In genomic region chr7:27254625-27255024, GRCh38 we compare ENCODE assay signal across 18 cellular contexts. TPM values are rescaled to one million over a fixed set of nuclear protein-coding genes. Genes with fewer than 3 reads are reported as not detected.
"Had no signal": no experiment of that assay in that cellular context is flagged by ENCODE, and none has a peak within 500 bp of the region (broad histone marks: within the 10 kb centered on the region; RNA-seq: fewer than 3 reads in every experiment).

No MANE protein-coding gene starts in this region.

- H3K4me3 Mint-ChIP-seq: activated naive CD8-positive, alpha-beta T cell treated with anti-CD3 and anti-CD28 coated beads for 36 hours; endodermal cell; natural killer cell treated with Interleukin-12 subunit alpha and Interleukin-12 subunit beta and Interleukin-15 and Interleukin-18, amount 100 ng/mL, for 72 hours had no signal

- ATAC-seq: natural killer cell treated with Interleukin-12 subunit alpha and Interleukin-12 subunit beta and Interleukin-15 and Interleukin-18, amount 100 ng/mL, for 72 hours; right lobe of liver had no signal

- H3K27ac Mint-ChIP-seq: activated naive CD8-positive, alpha-beta T cell treated with anti-CD3 and anti-CD28 coated beads for 36 hours; endodermal cell; natural killer cell treated with Interleukin-12 subunit alpha and Interleukin-12 subunit beta and Interleukin-15 and Interleukin-18, amount 100 ng/mL, for 72 hours; progenitor cell of endocrine pancreas had no signal

- DNase-seq: activated CD4-positive, alpha-beta T cell treated with anti-CD3 and anti-CD28 coated beads for 1 hour; activated CD4-positive, alpha-beta T cell treated with anti-CD3 and anti-CD28 coated beads, Interleukin-2, amount 50 U/mL, for 48 hours; activated gamma-delta T cell treated with Interleukin-2 at 50 U/mL for 16 hours; activated naive CD8-positive, alpha-beta T cell treated with anti-CD3 and anti-CD28 coated beads for 36 hours; activated T-cell treated with anti-CD3 and anti-CD28 coated beads, Interleukin-2, amount 50 U/mL, for 48 hours; brain microvascular endothelial cell; endodermal cell; erythroblast; hypothalamus; nucleus accumbens; right lobe of liver; spleen; stimulated activated CD4-positive, alpha-beta T cell treated with anti-CD3 and anti-CD28 coated beads, Interleukin-1b, Interleukin-23, amount 100 ng/mL, for 48 hours; stimulated activated naive CD4-positive, alpha-beta T cell treated with Interleukin-2 at 50 U/mL for 16 hours; T-helper 2 cell; trophoblast cell had no signal

- H3K9me3 Mint-ChIP-seq: endodermal cell; natural killer cell treated with Interleukin-12 subunit alpha and Interleukin-12 subunit beta and Interleukin-15 and Interleukin-18, amount 100 ng/mL, for 72 hours had no signal

- H3K36me3 Mint-ChIP-seq: activated naive CD8-positive, alpha-beta T cell treated with anti-CD3 and anti-CD28 coated beads for 36 hours; natural killer cell treated with Interleukin-12 subunit alpha and Interleukin-12 subunit beta and Interleukin-15 and Interleukin-18, amount 100 ng/mL, for 72 hours had no signal

RNA-seq across cellular contexts. Expression of gene EVX1, which starts 12.0 kb away (rescaled TPM):
- polyA plus RNA-seq: spleen had no signal

RNA-seq across cellular contexts. Expression of gene HOXA13, which starts 54.7 kb away (rescaled TPM):
- polyA plus RNA-seq: spleen had no signal
